In the genomic region with DNA sequence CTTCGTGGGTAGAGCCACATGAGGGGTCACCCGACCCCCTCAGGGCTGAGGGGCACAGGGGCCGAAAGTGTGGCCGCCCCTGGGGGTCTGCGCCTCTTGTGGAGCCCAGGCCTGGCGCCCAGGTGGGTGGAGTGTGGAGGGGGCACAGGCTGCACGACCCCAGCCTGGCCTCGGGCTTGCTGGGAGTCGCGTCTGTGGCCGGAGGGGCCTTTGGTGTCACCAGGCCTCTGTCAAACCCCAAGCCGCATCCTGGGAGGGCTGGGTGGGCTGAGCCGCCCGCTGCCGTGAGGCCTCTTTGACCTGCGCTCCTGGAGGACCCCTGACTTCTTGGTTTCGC, we compare ENCODE assay signal across 8 cellular contexts.
A peak's percentile ranks its signal among the peaks of the same experiment; 100 is the strongest.
DNase-seq lines count a peak whose midpoint lies in the region; ATAC-seq lines count a peak whose summit lies in the region.

No MANE protein-coding gene starts in this region.

- no peaks in the 10 kb centered on the region for H3K9me3 Mint-ChIP-seq in activated naive CD8-positive, alpha-beta T cell (ENCODE audit: low read depth)
- no peaks in the 10 kb centered on the region for H3K9me3 Mint-ChIP-seq in activated naive CD8-positive, alpha-beta T cell treated with anti-CD3 and anti-CD28 coated beads, Interleukin-2, amount 50 U/mL, for 24 hours

- peaks cover 16% of the 10 kb centered on the region for H3K4me1 ChIP-seq in effector memory CD4-positive, alpha-beta T cell (ENCODE audit: control insufficient read depth, insufficient read depth, low read length, poor library complexity, severe bottlenecking)
- H3K4me1 ChIP-seq in mucosa of rectum (ENCODE audit: control insufficient read depth in 2 of 2, insufficient read depth in 2 of 2, low read length in 2 of 2) = peaks cover 25 to 47% of the 10 kb centered on the region in 2 donors
- no peaks in the 10 kb centered on the region for H3K4me1 ChIP-seq in urinary bladder (ENCODE audit: insufficient read depth)

- 78% methylated on average over 17 of the region's 17 CpGs for WGBS in urinary bladder

- no peak for DNase-seq in activated naive CD8-positive, alpha-beta T cell treated with anti-CD3 and anti-CD28 coated beads, Interleukin-2, amount 50 U/mL, for 24 hours
- DNase-seq in effector memory CD4-positive, alpha-beta T cell = no peak
- no peak for DNase-seq in DMS153 treated with DMSO at 0.1 percent for 48 hours (lab: John Stamatoyannopoulos, UW; ENCODE audit: unreplicated experiment)

- no peaks in the 10 kb centered on the region for H3K36me3 ChIP-seq in effector memory CD4-positive, alpha-beta T cell (ENCODE audit: control insufficient read depth, insufficient read depth, low read length)
- H3K36me3 ChIP-seq in mucosa of rectum (ENCODE audit: control insufficient read depth in 2 of 2, insufficient read depth in 2 of 2, low read length in 2 of 2) (peaks cover 0 to 2% of the 10 kb centered on the region in 2 donors), urinary bladder (ENCODE audit: insufficient read depth) (no peaks in the 10 kb centered on the region)

- peak overlapping the region; percentile 27 for H3K4me3 ChIP-seq in effector memory CD4-positive, alpha-beta T cell (ENCODE audit: insufficient read depth, low read depth, low read length, poor library complexity, severe bottlenecking)
- H3K4me3 ChIP-seq in mucosa of rectum (ENCODE audit: low read length in 2 of 2) (peak overlapping the region; percentile 65 to 66), urinary bladder (ENCODE audit: low read depth, low read length) (no peak overlapping the region)

- H3K9ac ChIP-seq in mucosa of rectum (ENCODE audit: low read depth in 1 of 2, low read length in 2 of 2) = peak overlapping the region; percentile 64 to 65

- ATAC-seq in activated naive CD8-positive, alpha-beta T cell treated with anti-CD3 and anti-CD28 coated beads, Interleukin-2, amount 50 U/mL, for 24 hours = no peak
- ATAC-seq in HG03025 (IDR thresholded peaks at IDR 0.05; ENCODE audit: low FRiP score, unreplicated experiment) = no peak
- no peak for ATAC-seq in HG02973 (IDR thresholded peaks at IDR 0.05; ENCODE audit: unreplicated experiment)

- H3K27me3 ChIP-seq in effector memory CD4-positive, alpha-beta T cell (replicated peaks; ENCODE audit: control insufficient read depth, insufficient read depth, low read length, poor library complexity, severe bottlenecking) = no peaks in the 10 kb centered on the region
- no peaks in the 10 kb centered on the region for H3K27me3 ChIP-seq in mucosa of rectum (ENCODE audit: control insufficient read depth in 2 of 2, insufficient read depth in 2 of 2, low read length in 2 of 2)

- no peaks in the 10 kb centered on the region for H3K36me3 Mint-ChIP-seq in activated naive CD8-positive, alpha-beta T cell
- no peaks in the 10 kb centered on the region for H3K36me3 Mint-ChIP-seq in activated naive CD8-positive, alpha-beta T cell treated with anti-CD3 and anti-CD28 coated beads, Interleukin-2, amount 50 U/mL, for 24 hours (ENCODE audit: low read depth)

- peak overlapping the region; percentile 77 for H3K27ac ChIP-seq in effector memory CD4-positive, alpha-beta T cell (ENCODE audit: insufficient read depth, low read length, poor library complexity, severe bottlenecking)
- H3K27ac ChIP-seq in mucosa of rectum (ENCODE audit: low read depth in 2 of 2, low read length in 2 of 2) = peak overlapping the region; percentile 71 to 88
- peak overlapping the region; percentile 48 for H3K27ac ChIP-seq in urinary bladder (ENCODE audit: low read depth)

- no peak overlapping the region for H3K27ac Mint-ChIP-seq in activated naive CD8-positive, alpha-beta T cell
- no peak overlapping the region for H3K27ac Mint-ChIP-seq in activated naive CD8-positive, alpha-beta T cell treated with anti-CD3 and anti-CD28 coated beads, Interleukin-2, amount 50 U/mL, for 24 hours

- no peaks in the 10 kb centered on the region for H3K9me3 ChIP-seq in effector memory CD4-positive, alpha-beta T cell (ENCODE audit: control insufficient read depth, low read length)
- H3K9me3 ChIP-seq in mucosa of rectum (ENCODE audit: control insufficient read depth in 2 of 2, low read length in 2 of 2) = no peaks in the 10 kb centered on the region

- H3K27me3 Mint-ChIP-seq in activated naive CD8-positive, alpha-beta T cell = no peaks in the 10 kb centered on the region
- H3K27me3 Mint-ChIP-seq in activated naive CD8-positive, alpha-beta T cell treated with anti-CD3 and anti-CD28 coated beads, Interleukin-2, amount 50 U/mL, for 24 hours = no peaks in the 10 kb centered on the region

- H3K4me1 Mint-ChIP-seq in activated naive CD8-positive, alpha-beta T cell (ENCODE audit: low read depth) = peaks cover 8% of the 10 kb centered on the region
- H3K4me1 Mint-ChIP-seq in activated naive CD8-positive, alpha-beta T cell treated with anti-CD3 and anti-CD28 coated beads, Interleukin-2, amount 50 U/mL, for 24 hours = peaks cover 16% of the 10 kb centered on the region

- peak overlapping the region; percentile 79 for H3K4me3 Mint-ChIP-seq in activated naive CD8-positive, alpha-beta T cell
- H3K4me3 Mint-ChIP-seq in activated naive CD8-positive, alpha-beta T cell treated with anti-CD3 and anti-CD28 coated beads, Interleukin-2, amount 50 U/mL, for 24 hours = no peak overlapping the region
